ENCODE assay signal across 3 cellular contexts in genomic region chr10:80493482-80494021, GRCh38.
A peak's percentile ranks its signal among the peaks of the same experiment; 100 is the strongest.
TF ChIP-seq lines count a peak whose summit lies in the region.

No MANE protein-coding gene starts in this region.

TF ChIP-seq in IMR-90, 13 proteins besides CTCF, POLR2A, EP300 and RAD21:
- TF ChIP-seq NFE2L2 (IDR thresholded peaks at IDR 0.05; ENCODE audit: low read depth, low read length): no peak
- no peak for TF ChIP-seq BHLHE40 (IDR thresholded peaks at IDR 0.05; ENCODE audit: low read depth, low read length)
- no peak for TF ChIP-seq MAZ (IDR thresholded peaks at IDR 0.05; ENCODE audit: borderline replicate concordance, low read depth, low read length)
- no peak for TF ChIP-seq CEBPB (IDR thresholded peaks at IDR 0.05; ENCODE audit: low read depth, low read length)
- no peak for TF ChIP-seq ELK1 (IDR thresholded peaks at IDR 0.05; ENCODE audit: borderline replicate concordance, low read depth, low read length)

TF ChIP-seq in GM12878, 131 proteins besides CTCF, POLR2A, EP300 and RAD21:
- TF ChIP-seq NFIC (IDR thresholded peaks at IDR 0.05; ENCODE audit: low read depth, low read length) (0 out of 2 replicates have a peak, but pooled peaks have one; percentile 6), JUNB (IDR thresholded peaks at IDR 0.05) (no peak), PKNOX1 (IDR thresholded peaks at IDR 0.05) (0 out of 2 replicates have a peak, but pooled peaks have one; percentile 24), SPI1 (IDR thresholded peaks at IDR 0.05; ENCODE audit: borderline replicate concordance, insufficient read depth, low read depth, low read length) (0 out of 2 replicates have a peak, but pooled peaks have one; percentile 4)

TF ChIP-seq in HEK293T, 16 proteins besides CTCF, POLR2A, EP300 and RAD21:
- TF ChIP-seq ELF4 (IDR thresholded peaks at IDR 0.05): no peak
- no peak for TF ChIP-seq L3MBTL2 (conservative IDR thresholded peaks at IDR 0.05)
